8 cellular contexts compared by ENCODE assay signal in the genomic region with DNA sequence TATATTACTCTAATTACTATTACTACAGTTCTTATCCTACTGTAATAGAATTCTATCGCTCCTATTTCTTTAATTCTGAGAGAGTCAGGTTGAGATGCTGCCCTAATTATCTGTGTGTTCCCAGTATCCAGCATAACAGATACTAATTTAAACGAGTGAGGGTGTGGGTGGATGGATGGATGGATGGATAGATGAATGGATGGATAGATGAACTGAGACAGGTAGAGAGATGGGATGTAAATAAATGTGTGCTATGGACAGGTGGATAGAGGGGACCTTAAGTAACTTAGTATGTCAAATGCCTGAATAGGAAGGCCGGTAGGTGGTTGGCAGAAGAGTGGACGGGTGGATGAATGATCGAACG.
DNase-seq lines count a peak whose midpoint lies in the region; ATAC-seq and TF ChIP-seq lines count a peak whose summit lies in the region.

No MANE protein-coding gene starts in this region.

- H3K4me1 ChIP-seq in KMS-11 (ENCODE audit: low read depth, poor library complexity, severe bottlenecking), result peaks cover 4% of the 10 kb centered on the region
- H3K4me1 ChIP-seq in neural progenitor cell, result peaks cover 26% of the 10 kb centered on the region
- H3K4me1 ChIP-seq in A673 (ENCODE audit: insufficient read depth, low read length, poor library complexity, severe bottlenecking), result no peaks in the 10 kb centered on the region

- BruUV-seq in A673 (replicated peaks; lab: Mats Ljungman, UMichigan), result no TSS peak

- H3K9me3 Mint-ChIP-seq in CD14-positive monocyte (peaks cover 0 to 4% (median 0%) of the 10 kb centered on the region in 7 donors), neural progenitor cell (peaks cover 3% of the 10 kb centered on the region)

- CTCF ChIA-PET in A673 (lab: Charles Lee), result no interaction called here

- H3K27ac Mint-ChIP-seq in CD14-positive monocyte (peak overlapping the region in 4 of 7 donors; percentile 28 to 68 (median 48)), neural progenitor cell (no peak overlapping the region)

- H3K4me3 ChIP-seq in KMS-11 (IDR thresholded peaks at IDR 0.05; ENCODE audit: insufficient read depth, low read depth, low read length) (no peak overlapping the region), coronary artery (peak overlapping the region; percentile 64), neural progenitor cell (no peak overlapping the region), A673 (ENCODE audit: low read depth, low read length, poor library complexity, severe bottlenecking) (no peak overlapping the region)

- DNase-seq in CD14-positive monocyte (ENCODE audit: low spot score) (no peak), coronary artery (ENCODE audit: low spot score) (no peak), neural progenitor cell (ENCODE audit: low spot score) (no peak), A673 (ENCODE audit: low spot score) (no peak)
- DNase-seq in stimulated activated CD4-positive, alpha-beta T cell treated with anti-CD3 and anti-CD28 coated beads, Interleukin-2, amount 100 ng/mL, for 48 hours, result no peak
- DNase-seq in activated CD4-positive, alpha-beta T cell treated with anti-CD3 and anti-CD28 coated beads for 4 hours, result no peak

- peak overlapping the region; percentile 42; the same call in 1 of the 2 replicates for H3K4me2 ChIP-seq in KMS-11
- H3K4me2 ChIP-seq in neural progenitor cell, result peak overlapping the region; percentile 78

- TF ChIP-seq CTCF in CD14-positive monocyte (IDR thresholded peaks at IDR 0.05), result no peak
- TF ChIP-seq CTCF in KMS-11 (conservative IDR thresholded peaks at IDR 0.05; ENCODE audit: low read depth, low read length), result no peak
- TF ChIP-seq CTCF in coronary artery (IDR thresholded peaks at IDR 0.05), result no peak
- no peak for TF ChIP-seq CTCF in neural progenitor cell (IDR thresholded peaks at IDR 0.05)
- no peak for TF ChIP-seq CTCF in A673 (conservative IDR thresholded peaks at IDR 0.05; ENCODE audit: low read depth, low read length)

- no peak for ATAC-seq in HG02759 (IDR thresholded peaks at IDR 0.05; ENCODE audit: unreplicated experiment)

- H3K27me3 ChIP-seq in KMS-11 (ENCODE audit: insufficient read depth, low read depth) (no peaks in the 10 kb centered on the region), neural progenitor cell (peaks cover 17% of the 10 kb centered on the region), A673 (replicated peaks; ENCODE audit: insufficient read depth, low read depth, low read length, poor library complexity) (peaks cover 28% of the 10 kb centered on the region)

- H3K9ac ChIP-seq in KMS-11 (peak overlapping the region; percentile 57; the same call in 1 of the 2 replicates), neural progenitor cell (no peak overlapping the region)

- POLR2A ChIA-PET in A673 (lab: Charles Lee; ENCODE audit: low non-redundant PET), result no interaction called here

- intact Hi-C loops in CD14-positive monocyte (cut with micrococcal nuclease) (no loop called here), A673 (cut with micrococcal nuclease; ENCODE audit: unreplicated experiment) (no loop called here)

- H3K4me3 Mint-ChIP-seq in CD14-positive monocyte, result peak overlapping the region; percentile 43 to 84
- peak overlapping the region; percentile 76 for H3K4me3 Mint-ChIP-seq in neural progenitor cell

- peaks cover 0 to 2% of the 10 kb centered on the region in 2 donors for H3K36me3 Mint-ChIP-seq in CD14-positive monocyte
- no peaks in the 10 kb centered on the region for H3K36me3 Mint-ChIP-seq in neural progenitor cell

- peaks cover 40 to 57% (median 54%) of the 10 kb centered on the region in 3 donors for H3K27me3 Mint-ChIP-seq in CD14-positive monocyte (ENCODE audit: low read depth in 3 of 3)
- peaks cover 15% of the 10 kb centered on the region for H3K27me3 Mint-ChIP-seq in neural progenitor cell (ENCODE audit: insufficient read depth, low read depth)

- no peaks in the 10 kb centered on the region for H3K79me2 ChIP-seq in KMS-11 (ENCODE audit: insufficient read depth, low read depth)
- no peaks in the 10 kb centered on the region for H3K79me2 ChIP-seq in neural progenitor cell (ENCODE audit: low read depth)

- H3F3A ChIP-seq in neural progenitor cell (ENCODE audit: low read depth), result peaks cover 17% of the 10 kb centered on the region

- H4K20me1 ChIP-seq in KMS-11 (ENCODE audit: insufficient read depth), result no peaks in the 10 kb centered on the region
- H4K20me1 ChIP-seq in neural progenitor cell (ENCODE audit: low read depth), result no peaks in the 10 kb centered on the region

- H3K9me3 ChIP-seq in neural progenitor cell (ENCODE audit: low read depth) (no peaks in the 10 kb centered on the region), A673 (ENCODE audit: low read depth, low read length, poor library complexity, severe bottlenecking) (no peaks in the 10 kb centered on the region)

- H3K27ac ChIP-seq in KMS-11 (no peak overlapping the region), coronary artery (peak overlapping the region; percentile 77 to 89), neural progenitor cell (no peak overlapping the region), A673 (ENCODE audit: low read depth, low read length, poor library complexity, severe bottlenecking) (no peak overlapping the region)

- H3K4me1 Mint-ChIP-seq in CD14-positive monocyte (peaks cover 11% of the 10 kb centered on the region), neural progenitor cell (peaks cover 23% of the 10 kb centered on the region)

- H2AFZ ChIP-seq in KMS-11 (ENCODE audit: low read depth) (peak overlapping the region; percentile 66; the same call in 1 of the 2 replicates), neural progenitor cell (replicated peaks) (peak overlapping the region; percentile 88)

- no peaks in the 10 kb centered on the region for H3K36me3 ChIP-seq in KMS-11 (ENCODE audit: insufficient read depth)
- H3K36me3 ChIP-seq in neural progenitor cell, result no peaks in the 10 kb centered on the region
- H3K36me3 ChIP-seq in A673 (ENCODE audit: insufficient read depth, low read length, poor library complexity, severe bottlenecking), result no peaks in the 10 kb centered on the region

Comparison
In these comparisons a context has a peak if more than half of its experiments do, and no peak if none do; other contexts are left out.
1. H3K27ac ChIP-seq: peak in coronary artery (2 of 2); none in KMS-11 (single experiment), neural progenitor cell (single experiment) and A673 (single experiment).